In genomic region chr16:78098544-78099371, GRCh38 we compare ENCODE assay signal across 8 cellular contexts. TPM values are rescaled to one million over a fixed set of nuclear protein-coding genes. Genes with fewer than 3 reads are reported as not detected.
DNase-seq lines count a peak whose midpoint lies in the region; ATAC-seq and TF ChIP-seq lines count a peak whose summit lies in the region.

No MANE protein-coding gene starts in this region.

- peak overlapping the region in 9 of 10 donors; percentile 85 to 92 (median 88) for H3K27ac ChIP-seq in heart right ventricle
- peak overlapping the region; percentile 85 for H3K27ac ChIP-seq in upper lobe of right lung

- CTCF ChIA-PET in GM10248 (lab: Yijun Ruan, JAX), result interaction anchor here (0.8 to 3.2 kb wide), 15 partner anchors 8 to 497 kb away, joined by 3 to 20 read pairs (median 4); no protein-coding TSS in a partner anchor

- no peak for DNase-seq in heart right ventricle
- no peak for DNase-seq in left ventricle myocardium superior
- DNase-seq in astrocyte of the spinal cord (ENCODE audit: low read depth, low spot score), result no peak
- DNase-seq in medulla oblongata (ENCODE audit: extremely low spot score), result peak; percentile 11
- no peak for DNase-seq in upper lobe of right lung
- DNase-seq in D341Med (ENCODE audit: low spot score), result no peak
- DNase-seq in GM10248 (ENCODE audit: extremely low spot score), result no peak

- H3K4me3 ChIP-seq in heart right ventricle (peak overlapping the region; percentile 69 to 100 (median 82)), astrocyte of the spinal cord (ENCODE audit: low read depth, low read length) (peak overlapping the region; percentile 89), upper lobe of right lung (peak overlapping the region; percentile 74)

- ATAC-seq in heart right ventricle (no peak), left ventricle myocardium superior (no peak), upper lobe of right lung (no peak), GM18868 (IDR thresholded peaks at IDR 0.05; ENCODE audit: unreplicated experiment) (no peak)

- intact Hi-C loops in heart right ventricle (cut with DNase I), result loop anchor here in 6 of 10 donors (5.0 to 10.0 kb wide), 4 partner anchors 376 to 864 kb away; partner anchors contain the start of gene NUDT7 (in 1 of the 6)
- intact Hi-C loops in left ventricle myocardium superior (cut with micrococcal nuclease), result loop anchor here (10.0 kb wide), 1 partner anchor 424 kb away; no protein-coding TSS in a partner anchor
- intact Hi-C loops in upper lobe of right lung (cut with DNase I), result no loop called here

- TF ChIP-seq CTCF in heart right ventricle (IDR thresholded peaks at IDR 0.05) (peak in 1 of 9 donors; percentile 7), astrocyte of the spinal cord (IDR thresholded peaks at IDR 0.05; ENCODE audit: low read depth, low read length) (no peak), upper lobe of right lung (IDR thresholded peaks at IDR 0.05) (no peak), GM10248 (IDR thresholded peaks at IDR 0.05; ENCODE audit: control extremely low read depth, extremely low read depth, low read depth, missing control alignments) (no peak)

- H3K27me3 ChIP-seq in heart right ventricle, result peaks cover 0 to 16% (median 0%) of the 10 kb centered on the region in 7 donors
- peaks cover 8% of the 10 kb centered on the region for H3K27me3 ChIP-seq in upper lobe of right lung

- H3K4me1 ChIP-seq in heart right ventricle (peaks cover 3 to 15% (median 8%) of the 10 kb centered on the region in 9 donors), upper lobe of right lung (peaks cover 12% of the 10 kb centered on the region)

- WGBS in heart right ventricle, 2 donors, result 43% methylated on average over 20 of the region's 20 CpGs

- POLR2A ChIA-PET in GM10248 (lab: Yijun Ruan, JAX), result no interaction called here

- in situ Hi-C loops in astrocyte of the spinal cord (cut with HindIII; ENCODE audit: low sequenced_read_pairs), result no loop called here

- H3K9me3 ChIP-seq in heart right ventricle (no peaks in the 10 kb centered on the region), upper lobe of right lung (no peaks in the 10 kb centered on the region)

- H3K36me3 ChIP-seq in heart right ventricle (no peaks in the 10 kb centered on the region), upper lobe of right lung (no peaks in the 10 kb centered on the region)

RNA-seq across cellular contexts. Expression of gene WWOX, which starts 0.7 kb away (rescaled TPM):
- total RNA-seq in heart right ventricle, result 10 to 100 TPM in 5 of 10 donors, 1 to 10 TPM in 5; 6.1 to 15.0 (median 10.3) TPM
- 1 to 10 TPM; 4.9 to 9.9 TPM for polyA plus RNA-seq in heart right ventricle
- total RNA-seq in left ventricle myocardium superior, result 12.8 TPM
- 17.0 TPM for total RNA-seq in upper lobe of right lung
